In genomic region chr13:109734002-109734785, GRCh38 we compare ENCODE assay signal across 15 cellular contexts. TPM values are rescaled to one million over a fixed set of nuclear protein-coding genes. Genes with fewer than 3 reads are reported as not detected.
A peak's percentile ranks its signal among the peaks of the same experiment; 100 is the strongest.
DNase-seq lines count a peak whose midpoint lies in the region; ATAC-seq and TF ChIP-seq lines count a peak whose summit lies in the region.
"Had no signal": no experiment of that assay in that cellular context is flagged by ENCODE, and none has a peak within 500 bp of the region (broad histone marks: within the 10 kb centered on the region; RNA-seq: fewer than 3 reads in every experiment).

No MANE protein-coding gene starts in this region.

- TF ChIP-seq CTCF in upper lobe of right lung (IDR thresholded peaks at IDR 0.05) (no peak), esophagus squamous epithelium (IDR thresholded peaks at IDR 0.05) (no peak)

- ATAC-seq in stimulated activated naive CD8-positive, alpha-beta T cell treated with anti-CD3 and anti-CD28 coated beads, Interleukin-15, amount 100 ng/mL, for 72 hours, result peak; percentile 16
- ATAC-seq in stimulated activated naive CD8-positive, alpha-beta T cell treated with anti-CD3 and anti-CD28 coated beads, Interleukin-15, Interleukin-2, amounts not matched to agents 100 U/mL and 50 U/mL, for 24 hours, result no peak
- ATAC-seq in T-helper 17 cell (peak; percentile 81), upper lobe of right lung (no peak), GM19023 (IDR thresholded peaks at IDR 0.05; ENCODE audit: unreplicated experiment) (no peak)

- H3K9me3 Mint-ChIP-seq in stimulated activated naive CD8-positive, alpha-beta T cell treated with anti-CD3 and anti-CD28 coated beads, Interleukin-15, amount 100 ng/mL, for 72 hours, result peaks cover 0 to 7% of the 10 kb centered on the region in 2 donors
- H3K9me3 Mint-ChIP-seq: CD4-positive, alpha-beta T cell had no signal

- intact Hi-C loops in upper lobe of right lung (cut with DNase I) (no loop called here), esophagus squamous epithelium (cut with DNase I) (no loop called here)

- H3K27ac ChIP-seq in upper lobe of right lung (no peak overlapping the region), esophagus squamous epithelium (no peak overlapping the region)
- H3K27ac ChIP-seq: PC-9 had no signal

- no peak for DNase-seq in stimulated activated naive CD8-positive, alpha-beta T cell treated with anti-CD3 and anti-CD28 coated beads, Interleukin-15, amount 100 ng/mL, for 72 hours
- no peak for DNase-seq in stimulated activated naive CD8-positive, alpha-beta T cell treated with anti-CD3 and anti-CD28 coated beads, Interleukin-15, Interleukin-2, amounts not matched to agents 100 U/mL and 50 U/mL, for 24 hours
- DNase-seq in NCI-H2107 treated with DMSO at 0.1 percent for 48 hours (lab: John Stamatoyannopoulos, UW; ENCODE audit: unreplicated experiment) (peak; percentile 77), T-helper 17 cell (no peak), upper lobe of right lung (peak; percentile 62), Kasumi-1 (lab: John Stamatoyannopoulos, UW) (no peak), esophagus squamous epithelium (lab: John Stamatoyannopoulos, UW) (no peak)
- DNase-seq: CD4-positive, alpha-beta T cell; DMS79 treated with DMSO at 0.1 percent for 48 hours; HFFc6; NCI-H524 treated with DMSO at 0.1 percent for 48 hours; PC-9; SK-N-SH; T-helper 1 cell had no signal

- H3K27ac Mint-ChIP-seq in stimulated activated naive CD8-positive, alpha-beta T cell treated with anti-CD3 and anti-CD28 coated beads, Interleukin-15, amount 100 ng/mL, for 72 hours, result peak overlapping the region in 1 of 2 donors; percentile 57
- H3K27ac Mint-ChIP-seq in T-helper 17 cell, result peak overlapping the region; percentile 32
- H3K27ac Mint-ChIP-seq: CD4-positive, alpha-beta T cell; HFFc6 had no signal

- no peaks in the 10 kb centered on the region for H3K36me3 ChIP-seq in upper lobe of right lung
- H3K36me3 ChIP-seq in esophagus squamous epithelium, result no peaks in the 10 kb centered on the region

- H3K4me3 Mint-ChIP-seq in stimulated activated naive CD8-positive, alpha-beta T cell treated with anti-CD3 and anti-CD28 coated beads, Interleukin-15, amount 100 ng/mL, for 72 hours, result no peak overlapping the region
- H3K4me3 Mint-ChIP-seq in T-helper 17 cell, result peak overlapping the region; percentile 45
- H3K4me3 Mint-ChIP-seq: CD4-positive, alpha-beta T cell; HFFc6 had no signal

- H3K27me3 ChIP-seq in upper lobe of right lung, result no peaks in the 10 kb centered on the region
- peaks cover 0 to 10% (median 0%) of the 10 kb centered on the region in 4 donors for H3K27me3 ChIP-seq in esophagus squamous epithelium

- H3K4me3 ChIP-seq in upper lobe of right lung (no peak overlapping the region), esophagus squamous epithelium (no peak overlapping the region)
- H3K4me3 ChIP-seq: PC-9 had no signal

- H3K27me3 Mint-ChIP-seq in stimulated activated naive CD8-positive, alpha-beta T cell treated with anti-CD3 and anti-CD28 coated beads, Interleukin-15, amount 100 ng/mL, for 72 hours, result peaks cover 8% of the 10 kb centered on the region
- peaks cover 8% of the 10 kb centered on the region for H3K27me3 Mint-ChIP-seq in T-helper 17 cell

- WGBS in esophagus squamous epithelium, 2 donors, result 89 to 90% methylated on average over 14 to 18 of the region's 21 CpGs

- peaks cover 7% of the 10 kb centered on the region for H3K4me1 Mint-ChIP-seq in stimulated activated naive CD8-positive, alpha-beta T cell treated with anti-CD3 and anti-CD28 coated beads, Interleukin-15, amount 100 ng/mL, for 72 hours
- peaks cover 15% of the 10 kb centered on the region for H3K4me1 Mint-ChIP-seq in T-helper 17 cell

- H3K9me3 ChIP-seq in T-helper 17 cell (ENCODE audit: control insufficient read depth, low read length, poor library complexity, severe bottlenecking) (no peaks in the 10 kb centered on the region), upper lobe of right lung (no peaks in the 10 kb centered on the region), esophagus squamous epithelium (no peaks in the 10 kb centered on the region)
- H3K9me3 ChIP-seq: SK-N-SH had no signal

- no peak for TF ChIP-seq POLR2A in esophagus squamous epithelium (IDR thresholded peaks at IDR 0.05)

- H3K4me1 ChIP-seq in upper lobe of right lung, result no peaks in the 10 kb centered on the region
- no peaks in the 10 kb centered on the region for H3K4me1 ChIP-seq in esophagus squamous epithelium

- H3K36me3 Mint-ChIP-seq in T-helper 17 cell (ENCODE audit: low read depth), result no peaks in the 10 kb centered on the region

RNA-seq across cellular contexts. Expression of gene IRS2, which starts 52.2 kb away (rescaled TPM):
- total RNA-seq in T-helper 17 cell (100 to 1,000 TPM in 1 of 2 donors, 10 to 100 TPM in 1; 90.1 to 101 TPM), upper lobe of right lung (43.8 TPM), esophagus squamous epithelium (10 to 100 TPM in 1 of 4 donors, 1 to 10 TPM in 3; 5.0 to 24.6 (median 7.5) TPM)

Comparison
In these comparisons a context has a peak if more than half of its experiments do, and no peak if none do; other contexts are left out.
1. ATAC-seq: peak in stimulated activated naive CD8-positive, alpha-beta T cell treated with anti-CD3 and anti-CD28 coated beads, Interleukin-15, amount 100 ng/mL, for 72 hours (single experiment) and T-helper 17 cell (single experiment); none in stimulated activated naive CD8-positive, alpha-beta T cell treated with anti-CD3 and anti-CD28 coated beads, Interleukin-15, Interleukin-2, amounts not matched to agents 100 U/mL and 50 U/mL, for 24 hours (single experiment), upper lobe of right lung (single experiment) and GM19023 (single experiment).
2. DNase-seq: peak in NCI-H2107 treated with DMSO at 0.1 percent for 48 hours (single experiment) and upper lobe of right lung (single experiment); none in stimulated activated naive CD8-positive, alpha-beta T cell treated with anti-CD3 and anti-CD28 coated beads, Interleukin-15, amount 100 ng/mL, for 72 hours (0 of 2), stimulated activated naive CD8-positive, alpha-beta T cell treated with anti-CD3 and anti-CD28 coated beads, Interleukin-15, Interleukin-2, amounts not matched to agents 100 U/mL and 50 U/mL, for 24 hours (single experiment), T-helper 17 cell (0 of 3), Kasumi-1 (0 of 2) and esophagus squamous epithelium (single experiment).